ENCODE assay signal across 16 cellular contexts in the genomic region with DNA sequence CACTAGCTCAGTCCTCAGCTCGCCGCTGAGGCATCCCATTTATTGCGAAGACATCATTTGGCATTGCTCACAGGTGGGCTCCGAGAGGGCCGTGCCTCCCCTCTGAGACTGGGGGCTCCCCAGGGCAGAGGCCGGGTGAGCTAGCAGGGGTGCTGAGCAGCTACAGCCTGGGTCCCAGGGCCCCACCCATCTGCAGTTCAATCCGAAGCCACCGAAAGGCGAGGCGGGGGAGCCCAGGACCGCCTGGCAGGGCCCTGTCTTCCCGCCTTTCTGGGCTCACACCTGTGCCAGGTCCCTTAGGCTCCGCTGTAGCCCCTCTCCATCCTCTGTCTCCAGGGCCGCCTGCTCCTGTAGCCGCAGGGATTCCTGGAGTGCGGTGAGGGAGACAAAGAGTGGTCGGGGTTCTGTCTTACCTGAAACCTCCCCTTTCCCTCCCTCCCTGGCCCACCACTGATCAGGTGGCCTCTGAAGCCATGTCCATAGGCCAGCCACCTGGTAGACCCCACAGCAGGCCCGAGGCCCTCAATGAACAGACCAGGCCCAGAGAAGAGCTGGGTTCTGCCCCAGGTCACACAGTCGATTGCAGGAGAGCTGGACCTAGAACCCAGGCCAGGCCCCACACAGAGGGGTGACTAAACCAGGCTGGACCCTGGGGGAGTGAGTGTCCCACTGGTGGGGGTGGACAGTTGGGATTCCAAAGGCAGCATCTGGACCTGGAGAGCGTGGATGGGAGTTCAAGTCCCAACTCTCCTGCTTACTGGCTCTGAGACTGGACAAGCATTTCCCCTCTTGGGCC. TPM values are rescaled to one million over a fixed set of nuclear protein-coding genes. Genes with fewer than 3 reads are reported as not detected.
DNase-seq lines count a peak whose midpoint lies in the region; ATAC-seq and TF ChIP-seq lines count a peak whose summit lies in the region.
"Had no signal": no experiment of that assay in that cellular context is flagged by ENCODE, and none has a peak within 500 bp of the region (broad histone marks: within the 10 kb centered on the region; RNA-seq: fewer than 3 reads in every experiment).

No MANE protein-coding gene starts in this region.

- H3K9me2 ChIP-seq in OCI-LY7 (ENCODE audit: insufficient read depth, low read length), result no peaks in the 10 kb centered on the region

- 0 out of 2 replicates have a peak, but pooled peaks cover 5% of the 10 kb centered on the region for H4K20me1 ChIP-seq in OCI-LY7 (ENCODE audit: insufficient read depth, low read length)

- whole genome bisulfite sequencing in adrenal gland, 4 donors, result 88 to 94% (median 91%) methylated on average over 20 of the region's 20 CpGs

- H3K79me2 ChIP-seq in OCI-LY7 (ENCODE audit: insufficient read depth, low read depth, low read length), result no peaks in the 10 kb centered on the region

- no peak overlapping the region for H3K4me3 ChIP-seq in adrenal gland
- H3K4me3 ChIP-seq in left lung, result no peak overlapping the region
- H3K4me3 ChIP-seq in OCI-LY7 (ENCODE audit: low read depth, low read length, poor library complexity, severe bottlenecking), result no peak overlapping the region
- H3K4me3 ChIP-seq: heart right ventricle, SJCRH30, thoracic aorta had no signal

- no peaks in the 10 kb centered on the region for H3K27me3 Mint-ChIP-seq in activated CD4-positive, alpha-beta T cell treated with anti-CD3 and anti-CD28 coated beads for 36 hours

- no peak overlapping the region for H3K4me3 Mint-ChIP-seq in activated CD4-positive, alpha-beta T cell treated with anti-CD3 and anti-CD28 coated beads for 36 hours
- H3K4me3 Mint-ChIP-seq in stimulated activated effector memory CD8-positive, alpha-beta T cell treated with anti-CD3 and anti-CD28 coated beads, Interleukin-12 subunit alpha, Interleukin-12 subunit beta, amount 100 ng/mL, for 72 hours, result no peak overlapping the region

- no peak overlapping the region for H3K4me2 ChIP-seq in OCI-LY7 (ENCODE audit: low read length)

- H3K9me3 ChIP-seq in adrenal gland (replicated peaks in 1 of 3) (no peaks in the 10 kb centered on the region), left lung (no peaks in the 10 kb centered on the region), OCI-LY7 (ENCODE audit: low read length) (no peaks in the 10 kb centered on the region)
- H3K9me3 ChIP-seq: Caco-2, heart right ventricle, SJCRH30, thoracic aorta had no signal

- no peak overlapping the region for H3K27ac ChIP-seq in adrenal gland
- H3K27ac ChIP-seq in left lung, result no peak overlapping the region
- no peak overlapping the region for H3K27ac ChIP-seq in OCI-LY7 (ENCODE audit: low read depth, low read length, poor library complexity, severe bottlenecking)
- H3K27ac ChIP-seq: heart right ventricle, SJCRH30, thoracic aorta had no signal

- no peaks in the 10 kb centered on the region for H3K9me3 Mint-ChIP-seq in activated CD4-positive, alpha-beta T cell treated with anti-CD3 and anti-CD28 coated beads for 36 hours (ENCODE audit: low read depth)
- no peaks in the 10 kb centered on the region for H3K9me3 Mint-ChIP-seq in stimulated activated effector memory CD8-positive, alpha-beta T cell treated with anti-CD3 and anti-CD28 coated beads, Interleukin-12 subunit alpha, Interleukin-12 subunit beta, amount 100 ng/mL, for 72 hours

- H3K27me3 ChIP-seq in adrenal gland (no peaks in the 10 kb centered on the region), left lung (no peaks in the 10 kb centered on the region)
- H3K27me3 ChIP-seq: heart right ventricle, SJCRH30 had no signal

- ATAC-seq in activated CD4-positive, alpha-beta T cell treated with anti-CD3 and anti-CD28 coated beads for 36 hours, result no peak
- no peak for ATAC-seq in left lung
- peak; percentile 2 for ATAC-seq in stimulated activated effector memory CD8-positive, alpha-beta T cell treated with anti-CD3 and anti-CD28 coated beads, Interleukin-12 subunit alpha, Interleukin-12 subunit beta, amount 100 ng/mL, for 72 hours
- ATAC-seq in GM21576 (IDR thresholded peaks at IDR 0.05; ENCODE audit: unreplicated experiment), result no peak
- ATAC-seq in HG02840 (IDR thresholded peaks at IDR 0.05; ENCODE audit: low FRiP score, unreplicated experiment), result no peak
- ATAC-seq: activated CD4-positive, CD25-positive, alpha-beta regulatory T cell treated with anti-CD3 and anti-CD28 coated beads, Interleukin-2, amount 50 U/mL, for 24 hours had no signal

- no TSS peak for BruUV-seq in OCI-LY7 (replicated peaks; lab: Mats Ljungman, UMichigan)

- H2AFZ ChIP-seq in OCI-LY7 (ENCODE audit: low read length), result no peak overlapping the region

- H3K36me3 ChIP-seq in adrenal gland (replicated peaks in 1 of 2) (peaks cover 0 to 76% of the 10 kb centered on the region in 2 donors), left lung (peaks cover 6 to 84% of the 10 kb centered on the region in 2 donors), OCI-LY7 (ENCODE audit: insufficient read depth, low read length) (peaks cover 53% of the 10 kb centered on the region)

- CTCF ChIA-PET in activated CD4-positive, alpha-beta T cell treated with anti-CD3 and anti-CD28 coated beads for 36 hours (lab: Charles Lee), result interaction anchor here (0.8 to 2.3 kb wide), 3 partner anchors 7 to 89 kb away, joined by 3 to 6 read pairs (median 5); no protein-coding TSS in a partner anchor
- CTCF ChIA-PET in OCI-LY7 (lab: Charles Lee; ENCODE audit: unreplicated experiment), result interaction anchor here (1.1 kb wide), 1 partner anchor 15 kb away, joined by 3 read pairs; no protein-coding TSS in a partner anchor

- peak; percentile 11 for DNase-seq in activated CD4-positive, alpha-beta T cell treated with anti-CD3 and anti-CD28 coated beads for 36 hours
- DNase-seq in activated CD4-positive, alpha-beta T cell treated with anti-CD3 and anti-CD28 coated beads for 1 hour, result no peak
- DNase-seq in adrenal gland (peak; percentile 2 to 56 (median 31)), left lung (peak; percentile 41 to 88), OCI-LY7 (ENCODE audit: low spot score) (no peak)
- DNase-seq in stimulated activated effector memory CD8-positive, alpha-beta T cell treated with anti-CD3 and anti-CD28 coated beads, Interleukin-12 subunit alpha, Interleukin-12 subunit beta, amount 100 ng/mL, for 72 hours (ENCODE audit: low spot score in 2 of 2), result no peak
- DNase-seq: 8988T, NCI-H1105, NCI-H69 had no signal

- no peaks in the 10 kb centered on the region for H3K4me1 Mint-ChIP-seq in activated CD4-positive, alpha-beta T cell treated with anti-CD3 and anti-CD28 coated beads for 36 hours
- peaks cover 8% of the 10 kb centered on the region for H3K4me1 Mint-ChIP-seq in stimulated activated effector memory CD8-positive, alpha-beta T cell treated with anti-CD3 and anti-CD28 coated beads, Interleukin-12 subunit alpha, Interleukin-12 subunit beta, amount 100 ng/mL, for 72 hours

- no peaks in the 10 kb centered on the region for H3K4me1 ChIP-seq in adrenal gland (replicated peaks in 1 of 2)
- H3K4me1 ChIP-seq in left lung, result no peaks in the 10 kb centered on the region
- H3K4me1 ChIP-seq in OCI-LY7 (ENCODE audit: insufficient read depth, low read length, poor library complexity, severe bottlenecking), result no peaks in the 10 kb centered on the region
- H3K4me1 ChIP-seq: Caco-2, heart right ventricle, SJCRH30 had no signal

- TF ChIP-seq CTCF in adrenal gland (IDR thresholded peaks at IDR 0.05) (no peak), left lung (IDR thresholded peaks at IDR 0.05) (no peak), OCI-LY7 (conservative IDR thresholded peaks at IDR 0.05; ENCODE audit: low read length) (no peak)

- intact Hi-C loops in activated CD4-positive, alpha-beta T cell treated with anti-CD3 and anti-CD28 coated beads for 36 hours (cut with DNase I, micrococcal nuclease), result loop anchor here (10.0 kb wide), 2 partner anchors 73 to 83 kb away; no protein-coding TSS in a partner anchor
- intact Hi-C loops in adrenal gland (cut with DNase I), result no loop called here
- intact Hi-C loops in left lung (cut with DNase I), result no loop called here
- intact Hi-C loops in OCI-LY7 (cut with micrococcal nuclease; ENCODE audit: unreplicated experiment), result no loop called here

- peaks cover 53% of the 10 kb centered on the region for H3K36me3 Mint-ChIP-seq in activated CD4-positive, alpha-beta T cell treated with anti-CD3 and anti-CD28 coated beads for 36 hours (ENCODE audit: low read depth)
- peaks cover 48% of the 10 kb centered on the region for H3K36me3 Mint-ChIP-seq in stimulated activated effector memory CD8-positive, alpha-beta T cell treated with anti-CD3 and anti-CD28 coated beads, Interleukin-12 subunit alpha, Interleukin-12 subunit beta, amount 100 ng/mL, for 72 hours

- POLR2A ChIA-PET in activated CD4-positive, alpha-beta T cell treated with anti-CD3 and anti-CD28 coated beads for 36 hours (lab: Charles Lee), result no interaction called here
- POLR2A ChIA-PET in OCI-LY7 (lab: Charles Lee), result no interaction called here

- no peak for TF ChIP-seq POLR2A in adrenal gland (IDR thresholded peaks at IDR 0.05)

- no peak overlapping the region for H3K27ac Mint-ChIP-seq in activated CD4-positive, alpha-beta T cell treated with anti-CD3 and anti-CD28 coated beads for 36 hours
- H3K27ac Mint-ChIP-seq in stimulated activated effector memory CD8-positive, alpha-beta T cell treated with anti-CD3 and anti-CD28 coated beads, Interleukin-12 subunit alpha, Interleukin-12 subunit beta, amount 100 ng/mL, for 72 hours, result no peak overlapping the region

RNA-seq across cellular contexts. Expression of a gene that starts 18.1 kb away (rescaled TPM):
- total RNA-seq in activated CD4-positive, alpha-beta T cell treated with anti-CD3 and anti-CD28 coated beads for 36 hours, result 1 to 10 TPM; 5.8 to 6.2 TPM
- total RNA-seq in adrenal gland, result 100 to 1,000 TPM in 4 of 8 donors, 10 to 100 TPM in 4; 46.4 to 205 (median 111) TPM
- 100 to 1,000 TPM in 1 of 3 donors, 10 to 100 TPM in 1, 1 to 10 TPM in 1; 7.9 to 185 (median 25.8) TPM for polyA plus RNA-seq in adrenal gland
- total RNA-seq in left lung, result 10 to 100 TPM; 35.2 to 40.1 TPM
- total RNA-seq in OCI-LY7 (2014; rRNA removed; shearing (Covaris generic)), result 9.0 and 11.0 TPM in 2 replicates
- 33.1 and 34.1 TPM in 2 replicates for total RNA-seq in OCI-LY7 (2022)

RNA-seq across cellular contexts. Expression of a gene that starts 35.3 kb away (rescaled TPM):
- 1,000 to 10,000 TPM; 1,573 to 2,291 TPM for total RNA-seq in activated CD4-positive, alpha-beta T cell treated with anti-CD3 and anti-CD28 coated beads for 36 hours
- total RNA-seq in adrenal gland, result 1,000 to 10,000 TPM in 3 of 8 donors, 100 to 1,000 TPM in 1, under 1 TPM in 3, not detected in 1; under 0.01 to 2,119 (median 890) TPM
- not detected for polyA plus RNA-seq in adrenal gland
- total RNA-seq in left lung, result 1,000 to 10,000 TPM; 2,748 to 3,444 TPM
- under 0.01 TPM in 2 replicates for total RNA-seq in OCI-LY7 (2014; rRNA removed; shearing (Covaris generic))
- 1,721 and 1,968 TPM in 2 replicates for total RNA-seq in OCI-LY7 (2022)
- polyA plus RNA-seq: heart right ventricle had no signal

Comparison
In these comparisons a context has a peak if more than half of its experiments do, and no peak if none do; other contexts are left out.
1. DNase-seq: peak in activated CD4-positive, alpha-beta T cell treated with anti-CD3 and anti-CD28 coated beads for 36 hours (single experiment), adrenal gland (7 of 7) and left lung (2 of 2); none in activated CD4-positive, alpha-beta T cell treated with anti-CD3 and anti-CD28 coated beads for 1 hour (single experiment), stimulated activated effector memory CD8-positive, alpha-beta T cell treated with anti-CD3 and anti-CD28 coated beads, Interleukin-12 subunit alpha, Interleukin-12 subunit beta, amount 100 ng/mL, for 72 hours (0 of 2) and OCI-LY7 (single experiment).
2. intact Hi-C loops: an anchor here in activated CD4-positive, alpha-beta T cell treated with anti-CD3 and anti-CD28 coated beads for 36 hours (10.0 kb wide); none called in adrenal gland, left lung and OCI-LY7.